In genomic region chr4:9152182-9153007, GRCh38 we compare ENCODE assay signal across 8 cellular contexts. TPM values are rescaled to one million over a fixed set of nuclear protein-coding genes. Genes with fewer than 3 reads are reported as not detected.
DNase-seq lines count a peak whose midpoint lies in the region; ATAC-seq, FAIRE-seq and TF ChIP-seq lines count a peak whose summit lies in the region.
"Not testable (repeated sequence)": the region's sequence is repeated elsewhere in the genome, so short reads cannot be mapped to it uniquely, and the experiment has no call there.

No MANE protein-coding gene starts in this region.

- DNase-seq in NOMO-1 treated with dmso at 0.1 percent for 144 hours (lab: John Stamatoyannopoulos, UW; ENCODE audit: unreplicated experiment) (peak; percentile 88), prostate gland (ENCODE audit: low spot score) (peak; percentile 98), superior temporal gyrus (ENCODE audit: extremely low spot score) (peak; percentile 88)
- DNase-seq in activated CD8-positive, alpha-beta memory T cell treated with anti-CD3 and anti-CD28 coated beads for 1 hour (ENCODE audit: extremely low read depth in 1 of 2, low read depth in 1 of 2): peak; percentile 83 to 87

- peak overlapping the region; percentile 81 for H3K9ac ChIP-seq in iPS-15b (ENCODE audit: low read depth, low read length)

- intact Hi-C loops in prostate gland (cut with DNase I): not testable (repeated sequence)

- not testable (repeated sequence) for H3K4me1 ChIP-seq in iPS-15b (ENCODE audit: control insufficient read depth, insufficient read depth, low read length); prostate gland (replicated peaks)

- H3K27ac ChIP-seq in cingulate gyrus (ENCODE audit: low read depth, low read length) (peak overlapping the region; percentile 91), prostate gland (peak overlapping the region; percentile 88 to 90)

- FAIRE-seq in G401.6 (lab: Jason Lieb, UNC): peak; percentile 99

- TF ChIP-seq CTCF in prostate gland (IDR thresholded peaks at IDR 0.05): not testable (repeated sequence)

- H3K27me3 ChIP-seq in iPS-15b (ENCODE audit: control insufficient read depth, insufficient read depth, low read length); prostate gland (replicated peaks; ENCODE audit: insufficient read depth): not testable (repeated sequence)

- not testable (repeated sequence) for H3K36me3 ChIP-seq in iPS-15b (ENCODE audit: control insufficient read depth, insufficient read depth, low read length); prostate gland

- ATAC-seq in HG03520 (IDR thresholded peaks at IDR 0.05; ENCODE audit: unreplicated experiment): peak; percentile 30

- TF ChIP-seq POLR2A in prostate gland (IDR thresholded peaks at IDR 0.05): peak; percentile 44

- H3K9me3 ChIP-seq in iPS-15b (ENCODE audit: control insufficient read depth, insufficient read depth, low read length); prostate gland: not testable (repeated sequence)

- H3K4me3 ChIP-seq in iPS-15b (ENCODE audit: low read depth, low read length) (peak overlapping the region; percentile 81), prostate gland (peak overlapping the region; percentile 66 to 68)

- WGBS in prostate gland: 1% methylated on average over 57 of the region's 63 CpGs

RNA-seq across cellular contexts. Expression of gene FAM90A26, which starts 17.8 kb away (rescaled TPM):
- total RNA-seq in prostate gland: not detected

RNA-seq across cellular contexts. Expression of gene USP17L10, which starts 58.1 kb away (rescaled TPM):
- not detected for total RNA-seq in prostate gland

Comparison
In these comparisons a context has a peak if more than half of its experiments do, and no peak if none do; other contexts are left out.
1. Peak in every context shown above with its lines: DNase-seq, ATAC-seq, H3K4me3 ChIP-seq and H3K27ac ChIP-seq.